ENCODE assay signal across 1 cellular context in genomic region chr11:71301858-71302533, GRCh38.
TF ChIP-seq lines count a peak whose summit lies in the region.

No MANE protein-coding gene starts in this region.

TF ChIP-seq in A549, 52 proteins besides CTCF, POLR2A, EP300 and RAD21 (continued from another document):
- TF ChIP-seq BCL3 (IDR thresholded peaks at IDR 0.05), result no peak
TF ChIP-seq in A549: peak in this region for 0.
